Comparison of ENCODE assay signal across 8 cellular contexts in genomic region chr14:73943083-73943482, GRCh38. TPM values are rescaled to one million over a fixed set of nuclear protein-coding genes. Genes with fewer than 3 reads are reported as not detected.
DNase-seq lines count a peak whose midpoint lies in the region; ATAC-seq and TF ChIP-seq lines count a peak whose summit lies in the region.

No MANE protein-coding gene starts in this region.

- no peaks in the 10 kb centered on the region for H4K20me1 ChIP-seq in GM23338 (replicated peaks; ENCODE audit: insufficient read depth)

- H2AFZ ChIP-seq in GM23338 = no peak overlapping the region

- no peaks in the 10 kb centered on the region for H3K27me3 ChIP-seq in colonic mucosa
- no peaks in the 10 kb centered on the region for H3K27me3 ChIP-seq in GM23338 (ENCODE audit: insufficient read depth)

- H3K27ac ChIP-seq in colonic mucosa (no peak overlapping the region), GM23338 (ENCODE audit: low read depth) (no peak overlapping the region)

- no peaks in the 10 kb centered on the region for H3K9me2 ChIP-seq in GM23338 (ENCODE audit: insufficient read depth)

- H3K9me3 Mint-ChIP-seq in CD14-positive monocyte (peaks cover 0 to 2% (median 0%) of the 10 kb centered on the region in 7 donors), GM23338 (no peaks in the 10 kb centered on the region)

- intact Hi-C loops in CD14-positive monocyte (cut with micrococcal nuclease) (loop anchor here in 1 of 2 donors (10.0 kb wide), 1 partner anchor 72 kb away; the partner anchor contains the start of genes BBOF1 and ENTPD5), colonic mucosa (cut with DNase I) (no loop called here)

- H3K27ac Mint-ChIP-seq in CD14-positive monocyte (peak overlapping the region; percentile 75 to 90 (median 85)), GM23338 (no peak overlapping the region)

- H3K9me3 ChIP-seq in colonic mucosa = no peaks in the 10 kb centered on the region

- H3K27me3 Mint-ChIP-seq in CD14-positive monocyte (ENCODE audit: low read depth in 3 of 3) (peaks cover 0 to 4% (median 1%) of the 10 kb centered on the region in 3 donors), GM23338 (ENCODE audit: insufficient read depth, low read depth, poor library complexity) (no peaks in the 10 kb centered on the region)

- peaks cover 37% of the 10 kb centered on the region for H3K4me1 Mint-ChIP-seq in CD14-positive monocyte
- no peaks in the 10 kb centered on the region for H3K4me1 Mint-ChIP-seq in GM23338

- H3K4me1 ChIP-seq in colonic mucosa = peaks cover 15% of the 10 kb centered on the region
- H3K4me1 ChIP-seq in GM23338 (ENCODE audit: insufficient read depth) = no peaks in the 10 kb centered on the region

- H3K4me3 ChIP-seq in colonic mucosa (no peak overlapping the region), GM23338 (no peak overlapping the region)

- no peaks in the 10 kb centered on the region for H3F3A ChIP-seq in GM23338 (replicated peaks; ENCODE audit: low read depth)

- no peak for TF ChIP-seq CTCF in CD14-positive monocyte (IDR thresholded peaks at IDR 0.05)
- no peak for TF ChIP-seq CTCF in colonic mucosa (IDR thresholded peaks at IDR 0.05)
- no peak for TF ChIP-seq CTCF in GM23338 (conservative IDR thresholded peaks at IDR 0.05; ENCODE audit: low read depth in 2 of 2)

- no peak overlapping the region for H3K4me2 ChIP-seq in GM23338

- ATAC-seq in GM23338 (no peak), GM18498 (IDR thresholded peaks at IDR 0.05; ENCODE audit: unreplicated experiment) (no peak), GM21390 (IDR thresholded peaks at IDR 0.05; ENCODE audit: unreplicated experiment) (no peak)

- H3K36me3 Mint-ChIP-seq in CD14-positive monocyte (peaks cover 11 to 12% of the 10 kb centered on the region in 2 donors), GM23338 (ENCODE audit: low read depth) (no peaks in the 10 kb centered on the region)

- DNase-seq in CD14-positive monocyte (ENCODE audit: low spot score) (peak; percentile 71), M059J (ENCODE audit: low read depth) (peak; percentile 52), colonic mucosa (peak; percentile 39), mucosa of gallbladder (ENCODE audit: low spot score) (peak; percentile 55), GM23338 (ENCODE audit: low spot score) (no peak), NCI-H1694 (lab: John Stamatoyannopoulos, UW) (no peak)

- H3K9ac ChIP-seq in colonic mucosa (ENCODE audit: low read depth in 2 of 2, low read length in 2 of 2) = no peak overlapping the region

- H3K4me3 Mint-ChIP-seq in CD14-positive monocyte = peak overlapping the region; percentile 1 to 47
- no peak overlapping the region for H3K4me3 Mint-ChIP-seq in GM23338

- H3K79me2 ChIP-seq in GM23338 (replicated peaks; ENCODE audit: insufficient read depth) = no peaks in the 10 kb centered on the region

- H3K36me3 ChIP-seq in colonic mucosa = no peaks in the 10 kb centered on the region
- H3K36me3 ChIP-seq in GM23338 (ENCODE audit: insufficient read depth) = no peaks in the 10 kb centered on the region

TF ChIP-seq in GM23338, 12 proteins besides CTCF, POLR2A, EP300 and RAD21 (continues in another document):
- TF ChIP-seq EZH2phosphoT487 (IDR thresholded peaks at IDR 0.05; ENCODE audit: unreplicated experiment) = no peak
- TF ChIP-seq ZNF114 (CRISPR knock-in tag; IDR thresholded peaks at IDR 0.05) = no peak
- TF ChIP-seq, protein P1, sequence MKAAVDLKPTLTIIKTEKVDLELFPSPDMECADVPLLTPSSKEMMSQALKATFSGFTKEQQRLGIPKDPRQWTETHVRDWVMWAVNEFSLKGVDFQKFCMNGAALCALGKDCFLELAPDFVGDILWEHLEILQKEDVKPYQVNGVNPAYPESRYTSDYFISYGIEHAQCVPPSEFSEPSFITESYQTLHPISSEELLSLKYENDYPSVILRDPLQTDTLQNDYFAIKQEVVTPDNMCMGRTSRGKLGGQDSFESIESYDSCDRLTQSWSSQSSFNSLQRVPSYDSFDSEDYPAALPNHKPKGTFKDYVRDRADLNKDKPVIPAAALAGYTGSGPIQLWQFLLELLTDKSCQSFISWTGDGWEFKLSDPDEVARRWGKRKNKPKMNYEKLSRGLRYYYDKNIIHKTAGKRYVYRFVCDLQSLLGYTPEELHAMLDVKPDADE (IDR thresholded peaks at IDR 0.05) = no peak
- TF ChIP-seq CREB1 (CRISPR knock-in tag; IDR thresholded peaks at IDR 0.05; ENCODE audit: low read depth) = no peak
- no peak for TF ChIP-seq STAT1 (IDR thresholded peaks at IDR 0.05; ENCODE audit: unreplicated experiment)
- TF ChIP-seq POLR2AphosphoS5 (IDR thresholded peaks at IDR 0.05; ENCODE audit: low read depth) = no peak
- no peak for TF ChIP-seq NANOG (IDR thresholded peaks at IDR 0.05; ENCODE audit: borderline replicate concordance)
- no peak for TF ChIP-seq ZNF462 (CRISPR knock-in tag; IDR thresholded peaks at IDR 0.05)
- TF ChIP-seq EZH2 (IDR thresholded peaks at IDR 0.05; ENCODE audit: low read depth, unreplicated experiment) = no peak

RNA-seq across cellular contexts. Expression of gene FAM161B, which starts 6.8 kb away (rescaled TPM):
- polyA plus RNA-seq in CD14-positive monocyte = 1 to 10 TPM in 1 of 2 donors, under 1 TPM in 1; 0.76 to 1.4 TPM
- 2.0 and 4.0 TPM in 2 replicates for total RNA-seq in M059J (2014; rRNA removed; shearing (Covaris generic))
- total RNA-seq in colonic mucosa = 1 to 10 TPM; 3.0 to 5.6 TPM
- 7.0 TPM for total RNA-seq in mucosa of gallbladder
- 0.04 and 0.28 TPM in 2 replicates for total RNA-seq in GM23338 (2014; rRNA removed; shearing (Covaris generic))
- polyA plus RNA-seq in GM23338 (2016; fragmentation: Nextera tagmentation; extraction: Ambion mirVana) = 2.3 and 2.8 TPM in 2 replicates

RNA-seq across cellular contexts. Expression of gene COQ6, which starts 7.0 kb away (rescaled TPM):
- 10 to 100 TPM; 14.1 to 14.6 TPM for polyA plus RNA-seq in CD14-positive monocyte
- total RNA-seq in M059J (2014; rRNA removed; shearing (Covaris generic)) = 31.6 and 41.8 TPM in 2 replicates
- total RNA-seq in colonic mucosa = 10 to 100 TPM; 21.6 to 23.5 TPM
- total RNA-seq in mucosa of gallbladder = 25.3 TPM
- 13.8 and 14.9 TPM in 2 replicates for total RNA-seq in GM23338 (2014; rRNA removed; shearing (Covaris generic))
- polyA plus RNA-seq in GM23338 (2016; fragmentation: Nextera tagmentation; extraction: Ambion mirVana) = 6.8 and 8.9 TPM in 2 replicates

RNA-seq across cellular contexts. Expression of gene ZNF410, which starts 56.4 kb away (rescaled TPM):
- polyA plus RNA-seq in CD14-positive monocyte (10 to 100 TPM; 42.5 to 53.3 TPM), GM23338 (2016; fragmentation: Nextera tagmentation; extraction: Ambion mirVana) (8.6 and 10.6 TPM in 2 replicates)
- total RNA-seq in M059J (2014; rRNA removed; shearing (Covaris generic)) = 85.0 and 110 TPM in 2 replicates
- total RNA-seq in colonic mucosa (10 to 100 TPM; 37.8 to 38.7 TPM), mucosa of gallbladder (39.1 TPM)
- 20.4 and 31.7 TPM in 2 replicates for total RNA-seq in GM23338 (2014; rRNA removed; shearing (Covaris generic))

Comparison
In these comparisons a context has a peak if more than half of its experiments do, and no peak if none do; other contexts are left out.
1. DNase-seq: peak in CD14-positive monocyte (single experiment), M059J (single experiment), colonic mucosa (single experiment) and mucosa of gallbladder (single experiment); none in GM23338 (single experiment) and NCI-H1694 (single experiment).